ENCODE assay signal across 8 cellular contexts in genomic region chr19:18660051-18660910, GRCh38. TPM values are rescaled to one million over a fixed set of nuclear protein-coding genes. Genes with fewer than 3 reads are reported as not detected.
DNase-seq lines count a peak whose midpoint lies in the region; ATAC-seq and TF ChIP-seq lines count a peak whose summit lies in the region.
"Had no signal": no experiment of that assay in that cellular context is flagged by ENCODE, and none has a peak within 500 bp of the region (broad histone marks: within the 10 kb centered on the region; RNA-seq: fewer than 3 reads in every experiment).

No MANE protein-coding gene starts in this region.

- peak overlapping the region; percentile 74 for H3K27ac ChIP-seq in angular gyrus (ENCODE audit: low read depth, low read length)
- peak overlapping the region; percentile 43 to 62 for H3K27ac ChIP-seq in lung (ENCODE audit: low read depth in 1 of 2, low read length in 1 of 2)
- H3K27ac ChIP-seq: SK-N-MC had no signal

- ATAC-seq in lung (ENCODE audit: insufficient read depth, low FRiP score) (peak; percentile 61), HG02759 (IDR thresholded peaks at IDR 0.05; ENCODE audit: unreplicated experiment) (no peak)

- H3K27me3 ChIP-seq in lung (ENCODE audit: control insufficient read depth, insufficient read depth): no peaks in the 10 kb centered on the region

- peak; percentile 83 for DNase-seq in AG20443 (ENCODE audit: low spot score)
- peak; percentile 35 for DNase-seq in lung (ENCODE audit: low spot score)
- no peak for DNase-seq in SW480 (ENCODE audit: low spot score)
- no peak for DNase-seq in UCSD-AML1 (lab: John Stamatoyannopoulos, UW; ENCODE audit: unreplicated experiment)
- DNase-seq: CD4-positive, CD25-positive, alpha-beta regulatory T cell had no signal

- H3K4me3 ChIP-seq in lung: no peak overlapping the region
- H3K4me3 ChIP-seq: SK-N-MC had no signal

- no peaks in the 10 kb centered on the region for H3K9me3 ChIP-seq in lung (ENCODE audit: control insufficient read depth in 2 of 2, insufficient read depth in 1 of 2, low read length in 1 of 2)

- TF ChIP-seq CTCF in lung (IDR thresholded peaks at IDR 0.05; ENCODE audit: control extremely low read depth, extremely low read depth): no peak

- peaks cover 0 to 9% of the 10 kb centered on the region in 2 donors for H3K4me1 ChIP-seq in lung (ENCODE audit: control insufficient read depth in 2 of 2, insufficient read depth in 2 of 2, low read length in 2 of 2)

- H3K36me3 ChIP-seq in lung (ENCODE audit: control insufficient read depth in 2 of 2, insufficient read depth in 2 of 2, low read length in 2 of 2): peaks cover 0 to 9% of the 10 kb centered on the region in 2 donors

- 79 to 87% methylated on average over 37 of the region's 37 CpGs for WGBS in lung, 2 donors

RNA-seq across cellular contexts. Expression of gene CRTC1, which starts 23.2 kb away (rescaled TPM):
- 10 to 100 TPM in 1 of 2 donors, 1 to 10 TPM in 1; 4.2 to 16.0 TPM for total RNA-seq in lung
- polyA plus RNA-seq in lung: 1 to 10 TPM; 5.8 to 8.7 TPM

RNA-seq across cellular contexts. Expression of gene KLHL26, which starts 23.5 kb away (rescaled TPM):
- 10 to 100 TPM; 11.0 to 18.0 TPM for total RNA-seq in lung
- polyA plus RNA-seq in lung: 1 to 10 TPM; 4.1 to 5.9 TPM

RNA-seq across cellular contexts. Expression of gene TMEM59L, which starts 47.6 kb away (rescaled TPM):
- 1 to 10 TPM; 1.7 to 2.8 TPM for total RNA-seq in lung
- 1 to 10 TPM in 1 of 2 donors, under 1 TPM in 1; 0.49 to 1.1 TPM for polyA plus RNA-seq in lung
- total RNA-seq: CD4-positive, CD25-positive, alpha-beta regulatory T cell had no signal
- polyA plus RNA-seq: CD4-positive, CD25-positive, alpha-beta regulatory T cell had no signal

RNA-seq across cellular contexts. Expression of gene CRLF1, which starts 53.7 kb away (rescaled TPM):
- total RNA-seq in lung: 10 to 100 TPM; 13.3 to 36.9 TPM
- 10 to 100 TPM; 12.8 to 48.2 TPM for polyA plus RNA-seq in lung
- total RNA-seq: CD4-positive, CD25-positive, alpha-beta regulatory T cell had no signal

Comparison
In these comparisons a context has a peak if more than half of its experiments do, and no peak if none do; other contexts are left out.
1. DNase-seq: peak in AG20443 (single experiment) and lung (single experiment); none in SW480 (single experiment) and UCSD-AML1 (single experiment).